In the genomic region with DNA sequence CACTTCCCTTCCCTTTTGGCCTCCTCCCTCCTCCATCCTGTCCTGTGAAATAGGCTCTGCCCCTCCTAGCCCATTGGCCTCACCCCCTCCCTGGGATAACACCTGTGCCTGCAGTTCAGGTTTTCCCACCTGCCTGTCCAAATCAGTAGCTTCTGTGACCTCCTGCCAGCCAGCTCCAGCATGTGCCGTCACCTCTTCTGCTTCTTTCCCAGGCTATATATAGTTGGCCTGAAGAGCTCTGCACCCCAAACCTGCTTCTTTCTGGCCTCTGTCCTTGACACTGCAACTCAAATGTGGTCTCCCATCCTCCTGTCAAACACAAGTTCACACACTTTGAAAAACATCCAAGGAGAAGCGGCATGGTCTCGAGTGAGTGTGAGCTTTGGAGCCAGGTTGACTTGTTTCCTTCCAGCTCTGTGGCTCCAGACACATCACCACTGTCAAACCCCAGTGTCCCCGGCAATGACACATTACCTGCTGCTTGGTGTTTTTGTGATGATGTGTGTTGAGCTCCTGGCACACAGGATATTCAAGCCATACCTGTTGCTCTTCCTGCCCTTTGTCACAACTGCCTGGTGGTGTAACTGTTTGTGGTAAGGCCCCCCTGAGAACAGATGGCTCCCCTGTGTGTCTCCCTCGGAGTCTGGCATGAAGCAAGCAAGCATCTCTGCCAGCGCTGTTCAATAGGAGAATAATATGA, we compare ENCODE assay signal across 10 cellular contexts.
"Had no signal": no experiment of that assay in that cellular context is flagged by ENCODE, and none has a peak within 500 bp of the region (broad histone marks: within the 10 kb centered on the region; RNA-seq: fewer than 3 reads in every experiment).

No MANE protein-coding gene starts in this region.

- H3K27ac ChIP-seq: thyroid gland, vagina had no signal

- H3K9me3 Mint-ChIP-seq: activated T-helper 2 cell treated with anti-CD3 and anti-CD28 coated beads, Interferon-gamma antibody, Interleukin-2, Interleukin-4, amounts not matched to agents 10 μg/mL and 5 μg/mL and 100 μg/mL, durations not matched to agents 14 hours and 24 hours and 36 hours; dendritic cell treated with granulocyte-macrophage colony-stimulating factor and Interleukin-4, amounts not matched to agents 40 ng/mL and 50 ng/mL, for 4 days; T-helper 1 cell treated with Interleukin-12 subunit alpha and Interleukin-12 subunit beta and Interleukin-4 antibody, amounts not matched to agents 30 μg/mL and 1 μg/mL, for 36 hours had no signal

- H3K4me3 ChIP-seq: thyroid gland, vagina had no signal

- H3K4me3 Mint-ChIP-seq: dendritic cell treated with granulocyte-macrophage colony-stimulating factor and Interleukin-4, amounts not matched to agents 40 ng/mL and 50 ng/mL, for 4 days; T-helper 1 cell treated with Interleukin-12 subunit alpha and Interleukin-12 subunit beta and Interleukin-4 antibody, amounts not matched to agents 30 μg/mL and 1 μg/mL, for 36 hours had no signal

- H3K9me3 ChIP-seq: thyroid gland, vagina had no signal

- DNase-seq: activated CD4-positive, alpha-beta T cell treated with anti-CD3 and anti-CD28 coated beads for 48 hours; activated naive CD4-positive, alpha-beta T cell treated with anti-CD3 and anti-CD28 coated beads, Interleukin-2, amount 50 U/mL, for 16 hours; cerebellar nuclear complex; erythroblast; islet precursor cell; thyroid gland had no signal

- H3K27ac Mint-ChIP-seq: activated T-helper 2 cell treated with anti-CD3 and anti-CD28 coated beads, Interferon-gamma antibody, Interleukin-2, Interleukin-4, amounts not matched to agents 10 μg/mL and 5 μg/mL and 100 μg/mL, durations not matched to agents 14 hours and 24 hours and 36 hours; dendritic cell treated with granulocyte-macrophage colony-stimulating factor and Interleukin-4, amounts not matched to agents 40 ng/mL and 50 ng/mL, for 4 days; T-helper 1 cell treated with Interleukin-12 subunit alpha and Interleukin-12 subunit beta and Interleukin-4 antibody, amounts not matched to agents 30 μg/mL and 1 μg/mL, for 36 hours had no signal

- H3K36me3 ChIP-seq: thyroid gland had no signal

- H3K27me3 Mint-ChIP-seq: dendritic cell treated with granulocyte-macrophage colony-stimulating factor and Interleukin-4, amounts not matched to agents 40 ng/mL and 50 ng/mL, for 4 days had no signal

- H3K27me3 ChIP-seq: thyroid gland, vagina had no signal
